8 cellular contexts compared by ENCODE assay signal in genomic region chr6:143536866-143537691, GRCh38. TPM values are rescaled to one million over a fixed set of nuclear protein-coding genes. Genes with fewer than 3 reads are reported as not detected.
DNase-seq lines count a peak whose midpoint lies in the region; ATAC-seq and TF ChIP-seq lines count a peak whose summit lies in the region.

No MANE protein-coding gene starts in this region.

- TF ChIP-seq POLR2A in lower leg skin (IDR thresholded peaks at IDR 0.05), result no peak

- intact Hi-C loops in lower leg skin (cut with DNase I; ENCODE audit: low total_unique reads), result no loop called here

- H3K4me3 ChIP-seq in duodenal mucosa (ENCODE audit: low read depth in 1 of 2, low read length in 2 of 2) (peak overlapping the region; percentile 63 to 81), lower leg skin (ENCODE audit: low read depth, poor library complexity, severe bottlenecking) (peak overlapping the region; percentile 4)

- H3K9me3 ChIP-seq in duodenal mucosa (ENCODE audit: control insufficient read depth in 1 of 2, low read length in 2 of 2), result no peaks in the 10 kb centered on the region

- ATAC-seq in HG02870 (IDR thresholded peaks at IDR 0.05; ENCODE audit: unreplicated experiment), result peak; percentile 53

- no peaks in the 10 kb centered on the region for H3K36me3 ChIP-seq in duodenal mucosa (ENCODE audit: control insufficient read depth in 1 of 2, insufficient read depth in 2 of 2, low read length in 2 of 2)

- H3K4me1 ChIP-seq in duodenal mucosa (ENCODE audit: control insufficient read depth in 1 of 2, insufficient read depth in 2 of 2, low read length in 2 of 2), result peaks cover 26 to 48% of the 10 kb centered on the region in 2 donors

- H3K27ac ChIP-seq in duodenal mucosa (ENCODE audit: low read depth, low read length), result peak overlapping the region; percentile 58

- peak overlapping the region; percentile 73 to 77 for H3K9ac ChIP-seq in duodenal mucosa (ENCODE audit: low read depth in 1 of 2, low read length in 2 of 2)

- TF ChIP-seq CTCF in lower leg skin (IDR thresholded peaks at IDR 0.05), result no peak

- DNase-seq in DMS79 treated with DMSO at 0.1 percent for 48 hours (lab: John Stamatoyannopoulos, UW), result peak; percentile 15
- DNase-seq in DMS79 (lab: John Stamatoyannopoulos, UW), result no peak
- peak; percentile 50 for DNase-seq in NCI-H2196 (lab: John Stamatoyannopoulos, UW; ENCODE audit: unreplicated experiment)
- DNase-seq in activated CD4-positive, alpha-beta T cell treated with anti-CD3 and anti-CD28 coated beads, Interleukin-2, amount 50 U/mL, for 1 hour, result peak; percentile 60
- peak; percentile 35 to 91 for DNase-seq in lower leg skin (ENCODE audit: low spot score in 2 of 2)
- DNase-seq in stimulated activated CD8-positive, alpha-beta memory T cell treated with anti-CD3 and anti-CD28 coated beads, Interleukin-12 subunit alpha, Interleukin-12 subunit beta, amount 100 ng/mL, for 1 hour (ENCODE audit: low read depth), result peak; percentile 26

- H3K27me3 ChIP-seq in duodenal mucosa (ENCODE audit: control insufficient read depth in 1 of 2, insufficient read depth in 2 of 2, low read length in 2 of 2), result no peaks in the 10 kb centered on the region

- 1% methylated on average over 19 to 60 of the region's 103 CpGs for WGBS in lower leg skin, 2 donors

RNA-seq across cellular contexts. Expression of gene FUCA2, which starts 25.6 kb away (rescaled TPM):
- total RNA-seq in lower leg skin, result 10 to 100 TPM in 3 of 4 donors, 1 to 10 TPM in 1; 3.3 to 11.4 (median 10.5) TPM
